17 cellular contexts compared by ENCODE assay signal in genomic region chr12:67431436-67432049, GRCh38.
DNase-seq lines count a peak whose midpoint lies in the region; ATAC-seq and TF ChIP-seq lines count a peak whose summit lies in the region.
"Had no signal": no experiment of that assay in that cellular context is flagged by ENCODE, and none has a peak within 500 bp of the region (broad histone marks: within the 10 kb centered on the region; RNA-seq: fewer than 3 reads in every experiment).

No MANE protein-coding gene starts in this region.

- H3K9ac ChIP-seq in mesenchymal stem cell (ENCODE audit: low read length) (peak overlapping the region; percentile 58), endodermal cell (ENCODE audit: extremely low read depth, low read length, poor library complexity, severe bottlenecking) (no peak overlapping the region)

- H2BK12ac ChIP-seq in mesenchymal stem cell (ENCODE audit: low read length in 2 of 2) = no peak overlapping the region

- ATAC-seq in HG03135 (IDR thresholded peaks at IDR 0.05; ENCODE audit: unreplicated experiment) (no peak), GM18870 (IDR thresholded peaks at IDR 0.05; ENCODE audit: unreplicated experiment) (no peak)
- ATAC-seq: activated CD4-positive, CD25-positive, alpha-beta regulatory T cell treated with anti-CD3 and anti-CD28 coated beads, Interleukin-2, amount 50 U/mL, for 24 hours had no signal

- no peak overlapping the region for H3K18ac ChIP-seq in mesenchymal stem cell (ENCODE audit: low read depth in 1 of 2, low read length in 2 of 2)

- no peak overlapping the region for H3K23ac ChIP-seq in mesenchymal stem cell (ENCODE audit: low read length in 2 of 2)

- H2BK15ac ChIP-seq in mesenchymal stem cell (ENCODE audit: low read depth, poor library complexity, severe bottlenecking) = no peak overlapping the region

- H3K27me3 Mint-ChIP-seq in endodermal cell (ENCODE audit: insufficient read depth) = peaks cover 10% of the 10 kb centered on the region

- H2BK5ac ChIP-seq in mesenchymal stem cell (ENCODE audit: low read depth, low read length, poor library complexity, severe bottlenecking) = no peak overlapping the region

- TF ChIP-seq EP300 in suprapubic skin (IDR thresholded peaks at IDR 0.05) = no peak

- H2AK5ac ChIP-seq in mesenchymal stem cell (ENCODE audit: low read length, severe bottlenecking) = no peak overlapping the region

- no peak overlapping the region for H3K4me3 Mint-ChIP-seq in endodermal cell

- H3K36me3 ChIP-seq in mesenchymal stem cell (ENCODE audit: control insufficient read depth in 1 of 2, insufficient read depth in 2 of 2, low read depth in 1 of 2, low read length in 2 of 2) (no peaks in the 10 kb centered on the region), suprapubic skin (no peaks in the 10 kb centered on the region), endodermal cell (ENCODE audit: control insufficient read depth, insufficient read depth, low read length) (no peaks in the 10 kb centered on the region)

- H3K36me3 Mint-ChIP-seq in endodermal cell (ENCODE audit: low read depth) = no peaks in the 10 kb centered on the region

- H3K9me3 ChIP-seq in mesenchymal stem cell (ENCODE audit: control insufficient read depth, low read length) (no peaks in the 10 kb centered on the region), suprapubic skin (no peaks in the 10 kb centered on the region), endodermal cell (ENCODE audit: control insufficient read depth, low read length) (no peaks in the 10 kb centered on the region)

- no peak overlapping the region for H2BK120ac ChIP-seq in mesenchymal stem cell (ENCODE audit: low read depth, low read length)

- peaks cover 3% of the 10 kb centered on the region for H3K4me1 ChIP-seq in mesenchymal stem cell (ENCODE audit: control insufficient read depth, insufficient read depth, low read depth, low read length)
- peaks cover 22% of the 10 kb centered on the region for H3K4me1 ChIP-seq in suprapubic skin
- H3K4me1 ChIP-seq in endodermal cell (ENCODE audit: control insufficient read depth, insufficient read depth, low read length) = no peaks in the 10 kb centered on the region

- DNase-seq in HS-5 (ENCODE audit: low read depth) (peak; percentile 20), coronary artery (ENCODE audit: low spot score) (no peak), mesenchymal stem cell (no peak), suprapubic skin (ENCODE audit: low spot score in 2 of 2) (no peak), NK-92 (lab: John Stamatoyannopoulos, UW; ENCODE audit: unreplicated experiment) (no peak), endodermal cell (no peak)
- DNase-seq: activated effector memory CD4-positive, alpha-beta T cell treated with anti-CD3 and anti-CD28 coated beads, Interleukin-2, amount 50 U/mL, for 16 hours; amniotic stem cell; GF-D8; head of caudate nucleus; islet precursor cell; NCI-H524; stimulated activated CD4-positive, alpha-beta T cell treated with anti-CD3 and anti-CD28 coated beads, Interleukin-2, amount 100 ng/mL, for 48 hours; T-helper 2 cell had no signal

- H2AFZ ChIP-seq in mesenchymal stem cell (ENCODE audit: low read depth, low read length) = no peak overlapping the region

- H3K4ac ChIP-seq in mesenchymal stem cell (ENCODE audit: low read depth in 1 of 2, low read length in 2 of 2) = no peak overlapping the region

- no peak overlapping the region for H3K27ac Mint-ChIP-seq in endodermal cell

- no peak for TF ChIP-seq POLR2A in suprapubic skin (IDR thresholded peaks at IDR 0.05)

- H3K4me3 ChIP-seq in coronary artery (no peak overlapping the region), mesenchymal stem cell (ENCODE audit: insufficient read depth in 1 of 2, low read depth in 1 of 2, low read length in 2 of 2) (no peak overlapping the region), suprapubic skin (no peak overlapping the region), endodermal cell (ENCODE audit: low read length) (no peak overlapping the region)

- no peak overlapping the region for H4K8ac ChIP-seq in mesenchymal stem cell (ENCODE audit: low read length)

- H3K4me2 ChIP-seq in mesenchymal stem cell (ENCODE audit: low read length, poor library complexity, severe bottlenecking) = no peak overlapping the region

- H3K27me3 ChIP-seq in mesenchymal stem cell (ENCODE audit: control insufficient read depth in 1 of 2, insufficient read depth in 1 of 2, low read length in 2 of 2) (no peaks in the 10 kb centered on the region), suprapubic skin (no peaks in the 10 kb centered on the region), endodermal cell (ENCODE audit: control insufficient read depth, insufficient read depth, low read length, poor library complexity, severe bottlenecking) (no peaks in the 10 kb centered on the region)

- H3K27ac ChIP-seq in coronary artery (peak overlapping the region; percentile 65 to 66), mesenchymal stem cell (ENCODE audit: low read length, poor library complexity, severe bottlenecking) (no peak overlapping the region), suprapubic skin (peak overlapping the region; percentile 4), endodermal cell (ENCODE audit: low read depth, low read length) (no peak overlapping the region)

- H3K79me1 ChIP-seq in mesenchymal stem cell (replicated peaks; ENCODE audit: low read length, poor library complexity, severe bottlenecking) = no peaks in the 10 kb centered on the region

- 100% methylated on average over 1 of the region's 5 CpGs for WGBS in mesenchymal stem cell
- WGBS in suprapubic skin = 52% methylated on average over 5 of the region's 5 CpGs
- 75% methylated on average over 4 of the region's 5 CpGs; no CpG with 5 or more reads in 1 of the 2 experiments for WGBS in endodermal cell (ENCODE audit: insufficient coverage in 1 of 2, insufficient read length in 1 of 2), 2 experiments

- no peak for TF ChIP-seq CTCF in coronary artery (IDR thresholded peaks at IDR 0.05)
- TF ChIP-seq CTCF in suprapubic skin (IDR thresholded peaks at IDR 0.05) = no peak
- TF ChIP-seq CTCF in endodermal cell (conservative IDR thresholded peaks at IDR 0.05) = no peak

- H3K4me1 Mint-ChIP-seq in endodermal cell = no peaks in the 10 kb centered on the region

- no peak overlapping the region for H3K14ac ChIP-seq in mesenchymal stem cell (ENCODE audit: low read length in 2 of 2)

- no peaks in the 10 kb centered on the region for H3K9me3 Mint-ChIP-seq in endodermal cell

- H4K91ac ChIP-seq in mesenchymal stem cell (ENCODE audit: low read length) = no peak overlapping the region

Comparison
In these comparisons a context has a peak if more than half of its experiments do, and no peak if none do; other contexts are left out.
1. H3K27ac ChIP-seq: peak in coronary artery (2 of 2) and suprapubic skin (single experiment); none in mesenchymal stem cell (single experiment) and endodermal cell (single experiment).